In genomic region chr1:148769495-148769894, GRCh38 we compare ENCODE assay signal across 1 cellular context. TPM values are rescaled to one million over a fixed set of nuclear protein-coding genes. Genes with fewer than 3 reads are reported as not detected.
"Had no signal": no experiment of that assay in that cellular context is flagged by ENCODE, and none has a peak within 500 bp of the region (broad histone marks: within the 10 kb centered on the region; RNA-seq: fewer than 3 reads in every experiment).

No MANE protein-coding gene starts in this region.

RNA-seq across cellular contexts. Expression of gene NUDT4B, which starts 20.9 kb away (rescaled TPM):
- total RNA-seq: PC-9 had no signal
